ENCODE assay signal across 8 cellular contexts in the genomic region with DNA sequence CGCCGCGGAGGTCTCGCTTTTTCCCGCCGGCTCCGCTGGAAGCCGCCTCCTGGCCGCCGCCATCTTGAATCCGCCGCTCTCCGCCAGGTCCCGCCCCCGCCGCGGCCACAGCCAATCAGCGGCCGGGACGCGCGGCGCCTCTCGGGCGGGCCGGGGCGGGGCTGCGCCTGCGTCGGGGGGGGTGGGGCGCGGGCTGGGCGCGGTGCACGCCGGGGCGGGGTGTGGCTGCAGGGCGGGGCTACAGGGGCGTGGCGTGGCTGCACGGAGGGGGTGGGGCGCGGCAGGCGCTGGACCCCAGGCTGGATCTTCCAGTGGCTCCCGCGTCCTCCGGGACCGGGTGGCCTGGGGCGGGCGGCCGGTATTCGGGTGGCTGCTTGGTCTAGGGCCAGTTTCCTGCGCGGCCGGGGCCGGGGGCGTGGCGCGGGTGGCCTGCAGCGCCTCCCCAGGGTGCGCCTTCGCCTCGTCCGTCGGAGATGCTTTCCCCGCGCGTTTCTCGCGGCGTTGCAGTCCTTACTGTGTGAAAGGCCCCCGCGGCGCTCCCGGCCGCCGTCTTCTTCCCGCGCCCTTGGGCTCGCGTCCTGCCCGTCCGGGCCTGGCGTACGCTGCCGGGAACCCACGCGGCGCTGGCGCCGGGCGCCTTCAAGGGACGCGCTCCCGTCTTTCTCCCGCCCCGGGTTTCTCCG. TPM values are rescaled to one million over a fixed set of nuclear protein-coding genes. Genes with fewer than 3 reads are reported as not detected.
DNase-seq lines count a peak whose midpoint lies in the region; ATAC-seq, FAIRE-seq and TF ChIP-seq lines count a peak whose summit lies in the region.

No MANE protein-coding gene starts in this region.

- H3K4me3 Mint-ChIP-seq in T-helper 1 cell treated with Interleukin-12 subunit alpha and Interleukin-12 subunit beta and Interleukin-4 antibody, amounts not matched to agents 30 μg/mL and 1 μg/mL, for 36 hours, result peak overlapping the region; percentile 98

- TF ChIP-seq POLR2A in GM12892 (IDR thresholded peaks at IDR 0.05; ENCODE audit: low read depth, low read length), result peak; percentile 51; the same call in 1 of the 2 replicates

- no peaks in the 10 kb centered on the region for H3K9me3 ChIP-seq in right cardiac atrium (ENCODE audit: control insufficient read depth, low read length)

- WGBS in right cardiac atrium, result under 1% methylated on average over 98 of the region's 98 CpGs

- no peaks in the 10 kb centered on the region for H3K27me3 ChIP-seq in right cardiac atrium (ENCODE audit: control insufficient read depth, insufficient read depth)

- H3K27ac Mint-ChIP-seq in T-helper 1 cell treated with Interleukin-12 subunit alpha and Interleukin-12 subunit beta and Interleukin-4 antibody, amounts not matched to agents 30 μg/mL and 1 μg/mL, for 36 hours, result peak overlapping the region; percentile 69

- intact Hi-C loops in right cardiac atrium (cut with DNase I), result loop anchor here in 1 of 4 donors (2.0 kb wide), 1 partner anchor 38 kb away; a partner anchor contains a TSS

- FAIRE-seq in GM12892 (lab: Jason Lieb, UNC), result peak; percentile 21
- peak; percentile 20 for FAIRE-seq in urothelium cell line (lab: Jason Lieb, UNC)

- DNase-seq in GM12892 (ENCODE audit: insufficient read length), result peak; percentile 78
- peak; percentile 60 for DNase-seq in NCI-H128 (lab: John Stamatoyannopoulos, UW; ENCODE audit: unreplicated experiment)
- DNase-seq in amygdala (lab: John Stamatoyannopoulos, UW), result peak; percentile 15 to 91 (median 80)
- peak; percentile 86 to 95 (median 95) for DNase-seq in right cardiac atrium
- DNase-seq in putamen (ENCODE audit: low spot score), result peak; percentile 83
- DNase-seq in urothelium cell line (ENCODE audit: low spot score), result peak; percentile 96

- peaks cover 8% of the 10 kb centered on the region for H3K4me1 ChIP-seq in right cardiac atrium (ENCODE audit: control insufficient read depth, insufficient read depth, low read length)

- H3K4me1 Mint-ChIP-seq in T-helper 1 cell treated with Interleukin-12 subunit alpha and Interleukin-12 subunit beta and Interleukin-4 antibody, amounts not matched to agents 30 μg/mL and 1 μg/mL, for 36 hours (ENCODE audit: low read depth), result peaks cover 39% of the 10 kb centered on the region

- H3K9me3 Mint-ChIP-seq in T-helper 1 cell treated with Interleukin-12 subunit alpha and Interleukin-12 subunit beta and Interleukin-4 antibody, amounts not matched to agents 30 μg/mL and 1 μg/mL, for 36 hours, result no peaks in the 10 kb centered on the region

- no peaks in the 10 kb centered on the region for H3K27me3 Mint-ChIP-seq in T-helper 1 cell treated with Interleukin-12 subunit alpha and Interleukin-12 subunit beta and Interleukin-4 antibody, amounts not matched to agents 30 μg/mL and 1 μg/mL, for 36 hours (ENCODE audit: low read depth)

- peak overlapping the region; percentile 93 for H3K4me3 ChIP-seq in right cardiac atrium (ENCODE audit: low read length)

- peak; percentile 65 for ATAC-seq in HG02759 (IDR thresholded peaks at IDR 0.05; ENCODE audit: unreplicated experiment)
- ATAC-seq in right cardiac atrium, result peak; percentile 92 to 93

- H3K27ac ChIP-seq in right cardiac atrium (ENCODE audit: low read length), result peak overlapping the region; percentile 99

- H3K36me3 Mint-ChIP-seq in T-helper 1 cell treated with Interleukin-12 subunit alpha and Interleukin-12 subunit beta and Interleukin-4 antibody, amounts not matched to agents 30 μg/mL and 1 μg/mL, for 36 hours (ENCODE audit: low read depth), result peaks cover 24% of the 10 kb centered on the region

RNA-seq across cellular contexts. Expression of a gene that starts 0.6 kb away (rescaled TPM):
- polyA plus RNA-seq in GM12892 (2012; ENCODE audit: missing spikeins), result 22.6 TPM
- 10 to 100 TPM; 25.3 to 29.6 (median 27.9) TPM for total RNA-seq in right cardiac atrium
- 20.8 TPM for polyA plus RNA-seq in right cardiac atrium

RNA-seq across cellular contexts. Expression of a gene that starts 0.9 kb away (rescaled TPM):
- polyA plus RNA-seq in GM12892 (2012; ENCODE audit: missing spikeins), result 7.1 TPM
- 1 to 10 TPM in 3 of 4 donors, under 1 TPM in 1; 0.84 to 2.1 (median 1.7) TPM for total RNA-seq in right cardiac atrium
- polyA plus RNA-seq in right cardiac atrium, result 1.4 TPM

RNA-seq across cellular contexts. Expression of a gene that starts 38.4 kb away (rescaled TPM):
- 21.5 TPM for polyA plus RNA-seq in GM12892 (2012; ENCODE audit: missing spikeins)
- total RNA-seq in right cardiac atrium, result 10 to 100 TPM; 13.9 to 18.5 (median 16.4) TPM
- polyA plus RNA-seq in right cardiac atrium, result 10.2 TPM

RNA-seq across cellular contexts. Expression of a gene that starts 39.1 kb away (rescaled TPM):
- polyA plus RNA-seq in GM12892 (2012; ENCODE audit: missing spikeins), result 47.6 TPM
- 10 to 100 TPM; 59.4 to 62.1 (median 60.6) TPM for total RNA-seq in right cardiac atrium
- 26.0 TPM for polyA plus RNA-seq in right cardiac atrium

Comparison
In these comparisons a context has a peak if more than half of its experiments do, and no peak if none do; other contexts are left out.
1. Peak in every context shown above with its lines: DNase-seq, ATAC-seq, H3K4me3 ChIP-seq and H3K27ac ChIP-seq.